8 cellular contexts compared by ENCODE assay signal in genomic region chr4:89056953-89057398, GRCh38. TPM values are rescaled to one million over a fixed set of nuclear protein-coding genes. Genes with fewer than 3 reads are reported as not detected.
DNase-seq lines count a peak whose midpoint lies in the region; ATAC-seq and TF ChIP-seq lines count a peak whose summit lies in the region.

Gene FAM13A (minus strand): TSS chr4:89057185. CDS start chr4:89056964, 221 bp downstream.

- H3K27me3 ChIP-seq in HCT116 (ENCODE audit: insufficient read depth, low read length) = no peaks in the 10 kb centered on the region
- no peaks in the 10 kb centered on the region for H3K27me3 ChIP-seq in neural progenitor cell

- peak within 1 kb of the TSS; percentile 91 for H2AFZ ChIP-seq in HCT116 (ENCODE audit: low read depth, low read length, poor library complexity, severe bottlenecking)
- peak within 1 kb of the TSS; percentile 95 for H2AFZ ChIP-seq in neural progenitor cell (replicated peaks)

- H3K4me1 ChIP-seq in HCT116 (ENCODE audit: control insufficient read depth in 1 of 2, insufficient read depth in 2 of 2, low read length in 2 of 2) (peaks cover 0 to 17% of the 10 kb centered on the region in 2 experiments; a peak in 2 of 4 replicates), neural progenitor cell (peaks cover 23% of the 10 kb centered on the region)

- intact Hi-C loops in HCT116 (cut with micrococcal nuclease) = no loop called here

- TF ChIP-seq CTCF in HCT116 (IDR thresholded peaks at IDR 0.05 in 2 of 3, conservative IDR thresholded peaks at IDR 0.05 in 1 of 3; ENCODE audit: borderline replicate concordance in 1 of 3, insufficient read depth in 1 of 3, low read depth in 2 of 3, low read length in 2 of 3) = no peak
- TF ChIP-seq CTCF in glutamatergic neuron (IDR thresholded peaks at IDR 0.05; ENCODE audit: partially characterized antibody, unreplicated experiment) = no peak
- no peak for TF ChIP-seq CTCF in neural progenitor cell (IDR thresholded peaks at IDR 0.05)

- peaks cover 11% of the 10 kb centered on the region for H3F3A ChIP-seq in neural progenitor cell (ENCODE audit: low read depth)

- H3K79me2 ChIP-seq in HCT116 (ENCODE audit: insufficient read depth, low read length) = peaks cover 47% of the 10 kb centered on the region
- H3K79me2 ChIP-seq in neural progenitor cell (ENCODE audit: low read depth) = peaks cover 48% of the 10 kb centered on the region

- CTCF ChIA-PET in HCT116 (lab: Charles Lee) = no interaction called here

- H3K4me2 ChIP-seq in HCT116 (ENCODE audit: low read length) (peak within 1 kb of the TSS; percentile 78), neural progenitor cell (peak within 1 kb of the TSS; percentile 91)

- H3K9ac ChIP-seq in HCT116 (ENCODE audit: low read length) (peak within 1 kb of the TSS; percentile 76), neural progenitor cell (peak within 1 kb of the TSS; percentile 47)

- peaks cover 7% of the 10 kb centered on the region for H3K36me3 Mint-ChIP-seq in activated naive CD8-positive, alpha-beta T cell
- peaks cover 8% of the 10 kb centered on the region for H3K36me3 Mint-ChIP-seq in glutamatergic neuron (ENCODE audit: unreplicated experiment)
- H3K36me3 Mint-ChIP-seq in neural progenitor cell = peaks cover 2% of the 10 kb centered on the region
- no peaks in the 10 kb centered on the region for H3K36me3 Mint-ChIP-seq in activated T-cell treated with anti-CD3 and anti-CD28 coated beads, Interleukin-2, amount 50 U/mL, for 24 hours (ENCODE audit: low read depth)

- H3K4me3 ChIP-seq in HCT116 (replicated peaks in 1 of 2; ENCODE audit: low read depth in 1 of 2, low read length in 2 of 2) = peak within 1 kb of the TSS; percentile 60 to 68
- peak within 1 kb of the TSS; percentile 79 for H3K4me3 ChIP-seq in neural progenitor cell

- no peak within 1 kb of the TSS for H3K27ac Mint-ChIP-seq in activated naive CD8-positive, alpha-beta T cell
- H3K27ac Mint-ChIP-seq in glutamatergic neuron (ENCODE audit: unreplicated experiment) (peak within 1 kb of the TSS; percentile 97), neural progenitor cell (peak within 1 kb of the TSS; percentile 80)
- H3K27ac Mint-ChIP-seq in activated T-cell treated with anti-CD3 and anti-CD28 coated beads, Interleukin-2, amount 50 U/mL, for 24 hours = no peak within 1 kb of the TSS

- POLR2A ChIA-PET in HCT116 (lab: Charles Lee) = interaction anchor here (0.7 to 1.7 kb wide), 3 partner anchors 8 to 17 kb away, joined by 3 to 6 read pairs (median 3); no protein-coding TSS in a partner anchor

- peaks cover 13% of the 10 kb centered on the region for H3K4me1 Mint-ChIP-seq in activated naive CD8-positive, alpha-beta T cell (ENCODE audit: low read depth)
- peaks cover 32% of the 10 kb centered on the region for H3K4me1 Mint-ChIP-seq in glutamatergic neuron (ENCODE audit: low read depth, unreplicated experiment)
- peaks cover 30% of the 10 kb centered on the region for H3K4me1 Mint-ChIP-seq in neural progenitor cell
- H3K4me1 Mint-ChIP-seq in activated T-cell treated with anti-CD3 and anti-CD28 coated beads, Interleukin-2, amount 50 U/mL, for 24 hours (ENCODE audit: low read depth) = peaks cover 36% of the 10 kb centered on the region

- H4K20me1 ChIP-seq in HCT116 (ENCODE audit: insufficient read depth) (no peaks in the 10 kb centered on the region), neural progenitor cell (ENCODE audit: low read depth) (peaks cover 7% of the 10 kb centered on the region)

- peak; percentile 75 for TF ChIP-seq POLR2A in HCT116 (IDR thresholded peaks at IDR 0.05; ENCODE audit: borderline replicate concordance, extremely low read depth, insufficient read depth, insufficient read length)

- BruUV-seq in HCT116 (replicated peaks; lab: Mats Ljungman, UMichigan) = no TSS peak

- RAD21 ChIA-PET in HCT116 (lab: Charles Lee; ENCODE audit: low non-redundant PET in 1 of 2, low total read pairs in 2 of 2, uncharacterized antibody in 2 of 2, unreplicated experiment in 2 of 2) = no interaction called here

- peaks cover 2% of the 10 kb centered on the region for H3K27me3 Mint-ChIP-seq in activated naive CD8-positive, alpha-beta T cell
- H3K27me3 Mint-ChIP-seq in glutamatergic neuron (ENCODE audit: unreplicated experiment) (peaks cover 1% of the 10 kb centered on the region), neural progenitor cell (ENCODE audit: insufficient read depth, low read depth) (peaks cover 7% of the 10 kb centered on the region)
- H3K27me3 Mint-ChIP-seq in activated T-cell treated with anti-CD3 and anti-CD28 coated beads, Interleukin-2, amount 50 U/mL, for 24 hours = peaks cover 24% of the 10 kb centered on the region

- peak; percentile 80 for DNase-seq in DMS153 treated with DMSO at 0.1 percent for 48 hours (lab: John Stamatoyannopoulos, UW; ENCODE audit: unreplicated experiment)
- peak; percentile 91 for DNase-seq in HCT116 (ENCODE audit: low read depth, low spot score)
- peak; percentile 94 for DNase-seq in NCI-H2029 (lab: John Stamatoyannopoulos, UW)
- DNase-seq in glutamatergic neuron = peak; percentile 51
- peak; percentile 97 for DNase-seq in neural progenitor cell (ENCODE audit: low spot score)
- no peak for DNase-seq in stimulated activated CD4-positive, alpha-beta T cell treated with anti-CD3 and anti-CD28 coated beads, Interleukin-4, amount 100 ng/mL, for 1 hour
- no peak for DNase-seq in activated T-cell treated with anti-CD3 and anti-CD28 coated beads, Interleukin-2, amount 50 U/mL, for 24 hours

- peaks cover 7% of the 10 kb centered on the region for H3K9me3 Mint-ChIP-seq in activated naive CD8-positive, alpha-beta T cell (ENCODE audit: low read depth)
- H3K9me3 Mint-ChIP-seq in glutamatergic neuron (ENCODE audit: unreplicated experiment) = peaks cover 7% of the 10 kb centered on the region
- peaks cover 14% of the 10 kb centered on the region for H3K9me3 Mint-ChIP-seq in neural progenitor cell
- H3K9me3 Mint-ChIP-seq in activated T-cell treated with anti-CD3 and anti-CD28 coated beads, Interleukin-2, amount 50 U/mL, for 24 hours = peaks cover 13% of the 10 kb centered on the region

- ATAC-seq in HCT116 = peak; percentile 98

- no peaks in the 10 kb centered on the region for H3K9me2 ChIP-seq in HCT116 (ENCODE audit: insufficient read depth)

- TF ChIP-seq RAD21 in HCT116 (IDR thresholded peaks at IDR 0.05; ENCODE audit: low read depth) = no peak

- H3K27ac ChIP-seq in HCT116 (ENCODE audit: low read depth, low read length) (peak within 1 kb of the TSS; percentile 37; the same call in 1 of the 2 replicates), neural progenitor cell (peak within 1 kb of the TSS; percentile 79)

- H3K4me3 Mint-ChIP-seq in activated naive CD8-positive, alpha-beta T cell = peak within 1 kb of the TSS; percentile 38
- H3K4me3 Mint-ChIP-seq in glutamatergic neuron (ENCODE audit: unreplicated experiment) (peak within 1 kb of the TSS; percentile 97), neural progenitor cell (peak within 1 kb of the TSS; percentile 89)
- no peak within 1 kb of the TSS for H3K4me3 Mint-ChIP-seq in activated T-cell treated with anti-CD3 and anti-CD28 coated beads, Interleukin-2, amount 50 U/mL, for 24 hours

- H3K36me3 ChIP-seq in HCT116 (ENCODE audit: control insufficient read depth in 1 of 2, insufficient read depth in 2 of 2, low read length in 2 of 2) (no peaks in the 10 kb centered on the region), neural progenitor cell (no peaks in the 10 kb centered on the region)

- H3K9me3 ChIP-seq in HCT116 (ENCODE audit: control insufficient read depth in 1 of 2, insufficient read depth in 1 of 2, low read depth in 1 of 2, low read length in 2 of 2) (no peaks in the 10 kb centered on the region), neural progenitor cell (ENCODE audit: low read depth) (no peaks in the 10 kb centered on the region)

TF ChIP-seq in HCT116, 20 proteins besides CTCF, POLR2A, EP300 and RAD21 (continues in another document):
- TF ChIP-seq SIN3A (IDR thresholded peaks at IDR 0.05; ENCODE audit: low read depth) = no peak
- no peak for TF ChIP-seq JUND (IDR thresholded peaks at IDR 0.05)
- TF ChIP-seq ATF3 (IDR thresholded peaks at IDR 0.05) = no peak
- TF ChIP-seq ZBTB33 (IDR thresholded peaks at IDR 0.05; ENCODE audit: extremely low read depth, insufficient replicate concordance, low read length) = no peak
- no peak for TF ChIP-seq CEBPB (IDR thresholded peaks at IDR 0.05; ENCODE audit: low read depth)
- TF ChIP-seq YY1 (IDR thresholded peaks at IDR 0.05; ENCODE audit: extremely low read depth, insufficient replicate concordance, low read depth, low read length) = peak; percentile 75
- no peak for TF ChIP-seq FOSL1 (IDR thresholded peaks at IDR 0.05; ENCODE audit: low read depth)
- no peak for TF ChIP-seq ZFX (IDR thresholded peaks at IDR 0.05)
- peak; percentile 90 for TF ChIP-seq MAX (IDR thresholded peaks at IDR 0.05)
- no peak for TF ChIP-seq CBX3 (IDR thresholded peaks at IDR 0.05; ENCODE audit: low read depth)
- no peak for TF ChIP-seq TCF7L2 (IDR thresholded peaks at IDR 0.05; ENCODE audit: borderline replicate concordance, extremely low read depth, insufficient read depth, insufficient read length)
- no peak for TF ChIP-seq EGR1 (IDR thresholded peaks at IDR 0.05; ENCODE audit: low read depth)
- no peak for TF ChIP-seq EZH2phosphoT487 (IDR thresholded peaks at IDR 0.05; ENCODE audit: borderline replicate concordance)
- TF ChIP-seq EZH2 (IDR thresholded peaks at IDR 0.05) = no peak

RNA-seq across cellular contexts. Expression of gene FAM13A, which starts in this region (rescaled TPM):
- total RNA-seq in HCT116 (2021; ENCODE audit: unreplicated experiment) (17.2 TPM), glutamatergic neuron (ENCODE audit: unreplicated experiment) (51.2 TPM), neural progenitor cell (ENCODE audit: low replicate concordance) (29.5 and 40.3 TPM in 2 replicates)
- polyA plus RNA-seq in HCT116 (2012) = 4.8 and 6.1 TPM in 2 replicates

Comparison
In these comparisons a context has a peak if more than half of its experiments do, and no peak if none do; other contexts are left out.
1. DNase-seq: peak in DMS153 treated with DMSO at 0.1 percent for 48 hours (single experiment), HCT116 (single experiment), NCI-H2029 (single experiment), glutamatergic neuron (single experiment) and neural progenitor cell (single experiment); none in stimulated activated CD4-positive, alpha-beta T cell treated with anti-CD3 and anti-CD28 coated beads, Interleukin-4, amount 100 ng/mL, for 1 hour (single experiment) and activated T-cell treated with anti-CD3 and anti-CD28 coated beads, Interleukin-2, amount 50 U/mL, for 24 hours (single experiment).
2. H3K27ac Mint-ChIP-seq: peak in glutamatergic neuron (single experiment) and neural progenitor cell (single experiment); none in activated naive CD8-positive, alpha-beta T cell (single experiment) and activated T-cell treated with anti-CD3 and anti-CD28 coated beads, Interleukin-2, amount 50 U/mL, for 24 hours (single experiment).